ENCODE assay signal across 8 cellular contexts in genomic region chr7:135558337-135558767, GRCh38. TPM values are rescaled to one million over a fixed set of nuclear protein-coding genes. Genes with fewer than 3 reads are reported as not detected.
DNase-seq lines count a peak whose midpoint lies in the region; ATAC-seq, FAIRE-seq and TF ChIP-seq lines count a peak whose summit lies in the region.

No MANE protein-coding gene starts in this region.

- POLR2A ChIA-PET in GM12878 (lab: Charles Lee), result interaction anchor here (0.5 to 1.1 kb wide), 2 partner anchors 12 to 87 kb away, joined by 3 to 4 read pairs; no protein-coding TSS in a partner anchor

- H3K27ac ChIP-seq in GM12878 (ENCODE audit: control insufficient read depth, insufficient read depth), result peak overlapping the region; percentile 95
- H3K27ac ChIP-seq in iPS-18a (ENCODE audit: low read length), result peak overlapping the region; percentile 99
- H3K27ac ChIP-seq in small intestine (ENCODE audit: low read depth in 1 of 2, low read length in 1 of 2), result peak overlapping the region; percentile 45 to 91

- H3K27me3 ChIP-seq in GM12878 (replicated peaks in 1 of 2; ENCODE audit: control insufficient read depth in 2 of 2, insufficient read depth in 2 of 2, low read length in 1 of 2) (no peaks in the 10 kb centered on the region), iPS-18a (ENCODE audit: control insufficient read depth, insufficient read depth, low read length) (no peaks in the 10 kb centered on the region), small intestine (ENCODE audit: control insufficient read depth in 2 of 2, insufficient read depth in 2 of 2, low read length in 2 of 2) (no peaks in the 10 kb centered on the region)

- intact Hi-C loops in Right ventricle myocardium inferior (cut with DNase I) (loop anchor here (1.0 kb wide), 1 partner anchor 277 kb away; no protein-coding TSS in a partner anchor), cardiac septum (cut with DNase I) (loop anchor here (10.0 kb wide), 1 partner anchor 144 kb away; no protein-coding TSS in a partner anchor), GM12878 (cut with micrococcal nuclease; ENCODE audit: unreplicated experiment) (no loop called here)

- TF ChIP-seq EP300 in GM12878 (IDR thresholded peaks at IDR 0.05; ENCODE audit: borderline replicate concordance in 1 of 2, control insufficient read depth in 1 of 2, low read depth in 2 of 2, low read length in 2 of 2), result no peak

- H3K4me2 ChIP-seq in GM12878 (ENCODE audit: control insufficient read depth, insufficient read depth), result peak overlapping the region; percentile 61

- H4K20me1 ChIP-seq in GM12878 (ENCODE audit: control insufficient read depth, insufficient read depth), result no peaks in the 10 kb centered on the region

- DNase-seq in Right ventricle myocardium inferior (ENCODE audit: missing footprints), result peak; percentile 67
- no peak for DNase-seq in cardiac septum (ENCODE audit: low spot score)
- peak; percentile 78 for DNase-seq in NCI-H1694 treated with DMSO at 0.1 percent for 48 hours (lab: John Stamatoyannopoulos, UW)
- DNase-seq in T-helper 9 cell, result peak; percentile 43
- peak; percentile 62 for DNase-seq in GM12878 (ENCODE audit: low read depth, low spot score)
- DNase-seq in small intestine, result peak; percentile 56

- H3K9me3 ChIP-seq in GM12878 (replicated peaks; ENCODE audit: control insufficient read depth, insufficient read depth, low read length) (no peaks in the 10 kb centered on the region; the same call in 2 of the 3 replicates), iPS-18a (ENCODE audit: control insufficient read depth, low read depth, low read length) (no peaks in the 10 kb centered on the region), small intestine (ENCODE audit: control insufficient read depth, low read depth) (no peaks in the 10 kb centered on the region)

- H3K4me1 ChIP-seq in GM12878 (ENCODE audit: control insufficient read depth, insufficient read depth, low read length) (peaks cover 25% of the 10 kb centered on the region), iPS-18a (ENCODE audit: control insufficient read depth, low read depth, low read length) (peaks cover 11% of the 10 kb centered on the region), small intestine (ENCODE audit: control insufficient read depth in 2 of 2, insufficient read depth in 1 of 2, low read depth in 1 of 2, low read length in 1 of 2) (no peaks in the 10 kb centered on the region)

- H3K36me3 ChIP-seq in GM12878 (ENCODE audit: control insufficient read depth in 2 of 2, insufficient read depth in 2 of 2, low read length in 1 of 2) (no peaks in the 10 kb centered on the region), iPS-18a (ENCODE audit: control insufficient read depth, low read depth, low read length) (no peaks in the 10 kb centered on the region), small intestine (ENCODE audit: control insufficient read depth in 2 of 2, insufficient read depth in 2 of 2, low read length in 2 of 2) (no peaks in the 10 kb centered on the region)

- BruUV-seq in GM12878 (replicated peaks; lab: Mats Ljungman, UMichigan), result no TSS peak

- H3K9ac ChIP-seq in GM12878 (ENCODE audit: control insufficient read depth, insufficient read depth, low read length) (peak overlapping the region; percentile 98), iPS-18a (ENCODE audit: low read length) (peak overlapping the region; percentile 97)

- RAD21 ChIA-PET in GM12878 (lab: Charles Lee; ENCODE audit: unreplicated experiment), result no interaction called here

- in situ Hi-C loops in GM12878 (cut with MboI), result loop anchor here (5.0 to 10.0 kb wide), 2 partner anchors 46 to 564 kb away; partner anchors contain the start of gene CNOT4

- H3K4me3 ChIP-seq in GM12878 (peak overlapping the region; percentile 96), iPS-18a (ENCODE audit: low read length) (peak overlapping the region; percentile 92), small intestine (ENCODE audit: low read depth in 1 of 2, low read length in 2 of 2) (peak overlapping the region; percentile 66 to 68)

- H3K79me2 ChIP-seq in GM12878 (ENCODE audit: control insufficient read depth, insufficient read depth, low read length), result peaks cover 48% of the 10 kb centered on the region

- TF ChIP-seq RAD21 in GM12878 (IDR thresholded peaks at IDR 0.05; ENCODE audit: insufficient read depth, low read depth, low read length), result peak; percentile 64

- H2AFZ ChIP-seq in GM12878 (ENCODE audit: control insufficient read depth, low read depth, low read length), result peak overlapping the region; percentile 98

- FAIRE-seq in GM12878 (lab: Jason Lieb, UNC) (peak; percentile 78), small intestine (lab: Jason Lieb, UNC) (no peak)

- SMC1A ChIA-PET in GM12878 (lab: Charles Lee; ENCODE audit: uncharacterized antibody, unreplicated experiment), result interaction anchor here (1.0 kb wide), 1 partner anchor 35 kb away, joined by 3 read pairs; no protein-coding TSS in a partner anchor

- TF ChIP-seq POLR2A in GM12878 (IDR thresholded peaks at IDR 0.05; ENCODE audit: low read depth, low read length), result no peak

- CTCF ChIA-PET in GM12878 (lab: Yijun Ruan, JAX), result interaction anchor here (0.7 to 2.5 kb wide), 8 partner anchors 47 to 284 kb away, joined by 3 to 14 read pairs (median 5); no protein-coding TSS in a partner anchor

- ATAC-seq in Right ventricle myocardium inferior (peak; percentile 74), HG02943 (IDR thresholded peaks at IDR 0.05; ENCODE audit: low read depth, unreplicated experiment) (peak; percentile 61), GM12878 (peak; percentile 86)

- 1% methylated on average over 16 of the region's 16 CpGs for WGBS in GM12878 (ENCODE audit: insufficient coverage, insufficient replicate concordance, low lambda C conversion rate, missing lambda C conversion rate)
- WGBS in small intestine, 3 donors, result 0% methylated on average over 16 of the region's 16 CpGs

- TF ChIP-seq CTCF in GM12878 (IDR thresholded peaks at IDR 0.05 in 2 of 3, conservative IDR thresholded peaks at IDR 0.05 in 1 of 3; ENCODE audit: control insufficient read depth in 2 of 3, extremely low read depth in 1 of 3, insufficient read depth in 1 of 3, low read depth in 3 of 3, low read length in 3 of 3), result peak; percentile 62 to 73 (median 71); a peak in 5 of 6 replicates

TF ChIP-seq in GM12878, 131 proteins besides CTCF, POLR2A, EP300 and RAD21 (continues in another document):
- 0 out of 2 replicates have a peak, but pooled peaks have one; percentile 3 for TF ChIP-seq DPF2 (IDR thresholded peaks at IDR 0.05)
- TF ChIP-seq RB1 (IDR thresholded peaks at IDR 0.05; ENCODE audit: borderline replicate concordance), result 0 out of 2 replicates have a peak, but pooled peaks have one; percentile 20
- TF ChIP-seq RUNX3 (IDR thresholded peaks at IDR 0.05; ENCODE audit: low read length), result peak; percentile 29; the same call in 1 of the 2 replicates
- 0 out of 2 replicates have a peak, but pooled peaks have one; percentile 47 for TF ChIP-seq YY1 (IDR thresholded peaks at IDR 0.05; ENCODE audit: low read depth, low read length)
- TF ChIP-seq RFX5 (IDR thresholded peaks at IDR 0.05; ENCODE audit: low read depth, low read length), result no peak
- TF ChIP-seq STAT3 (IDR thresholded peaks at IDR 0.05; ENCODE audit: low read depth, low read length), result no peak
- no peak for TF ChIP-seq CEBPB (IDR thresholded peaks at IDR 0.05; ENCODE audit: borderline replicate concordance in 1 of 2, low read depth in 2 of 2, low read length in 2 of 2)
- TF ChIP-seq ATF7 (IDR thresholded peaks at IDR 0.05; ENCODE audit: low read depth), result peak; percentile 37; the same call in 1 of the 2 replicates
- TF ChIP-seq SMARCA5 (IDR thresholded peaks at IDR 0.05), result peak; percentile 28; the same call in 1 of the 2 replicates
- no peak for TF ChIP-seq KDM1A (IDR thresholded peaks at IDR 0.05; ENCODE audit: borderline replicate concordance)

RNA-seq across cellular contexts. Expression of gene NUP205, which starts 0.6 kb away (rescaled TPM):
- total RNA-seq in Right ventricle myocardium inferior (14.5 TPM), cardiac septum (15.7 TPM), GM12878 (2014; rRNA removed) (105 and 122 TPM in 2 replicates), GM12878 (2014; rRNA removed; fragmentation: Illumina TruSeq; extraction: Trizol) (96.1 and 97.3 TPM in 2 replicates), GM12878 (2021) (104 and 109 TPM in 2 replicates)
- 107 and 113 TPM in 2 replicates for total RNA-seq in GM12878 (2013; cell fraction: nucleolus; rRNA removed)
- polyA plus RNA-seq in GM12878 (2011; ENCODE audit: low read depth), result 44.3 TPM
- polyA plus RNA-seq in GM12878 (2011; rRNA removed) (110 and 118 TPM in 2 replicates), GM12878 (2014; fragmentation: Illumina TruSeq; extraction: Trizol) (88.4 and 97.2 TPM in 2 replicates), GM12878 (2014; fragmentation: Nextera tagmentation; extraction: Ambion mirVana) (10 to 100 TPM; 41.4 to 83.4 TPM), GM12878 (2014; rRNA removed) (80.8 and 81.1 TPM in 2 replicates), GM12878 (2016; fragmentation: Nextera tagmentation; extraction: Ambion mirVana) (10 to 100 TPM; 69.9 to 70.8 TPM), small intestine (10 to 100 TPM; 17.6 to 28.7 (median 22.6) TPM)
- polyA plus RNA-seq in GM12878 (2011; cell fraction: cytosol; rRNA removed), result 78.4 and 92.3 TPM in 2 replicates
- 94.0 and 94.7 TPM in 2 replicates for polyA plus RNA-seq in GM12878 (2011; cell fraction: nucleus; rRNA removed)
- polyA plus RNA-seq in GM12878 (2012), result 44.8 and 61.3 TPM in 2 replicates
- polyA minus RNA-seq in GM12878 (2011; rRNA and poly(A)+ RNA removed), result 147 and 155 TPM in 2 replicates
- polyA minus RNA-seq in GM12878 (2011; cell fraction: cytosol; rRNA and poly(A)+ RNA removed), result 51.6 TPM in 2 replicates
- 67.3 and 75.4 TPM in 2 replicates for polyA minus RNA-seq in GM12878 (2011; cell fraction: nucleus; rRNA and poly(A)+ RNA removed)

RNA-seq across cellular contexts. Expression of gene CNOT4, which starts 48.5 kb away (rescaled TPM):
- 26.6 TPM for total RNA-seq in Right ventricle myocardium inferior
- total RNA-seq in cardiac septum, result 26.5 TPM
- total RNA-seq in GM12878 (2013; cell fraction: nucleolus; rRNA removed), result 67.0 and 68.1 TPM in 2 replicates
- 12.9 and 13.0 TPM in 2 replicates for total RNA-seq in GM12878 (2014; rRNA removed)
- total RNA-seq in GM12878 (2014; rRNA removed; fragmentation: Illumina TruSeq; extraction: Trizol), result 11.6 and 12.7 TPM in 2 replicates
- total RNA-seq in GM12878 (2021), result 19.6 and 20.3 TPM in 2 replicates
- polyA plus RNA-seq in GM12878 (2011; ENCODE audit: low read depth), result 3.9 TPM
- 13.3 and 16.3 TPM in 2 replicates for polyA plus RNA-seq in GM12878 (2011; rRNA removed)
- 10.6 and 11.2 TPM in 2 replicates for polyA plus RNA-seq in GM12878 (2011; cell fraction: cytosol; rRNA removed)
- polyA plus RNA-seq in GM12878 (2011; cell fraction: nucleus; rRNA removed), result 17.3 and 19.8 TPM in 2 replicates
- polyA plus RNA-seq in GM12878 (2012), result 6.8 and 10.1 TPM in 2 replicates
- 16.9 and 19.6 TPM in 2 replicates for polyA plus RNA-seq in GM12878 (2014; fragmentation: Illumina TruSeq; extraction: Trizol)
- 10 to 100 TPM; 11.3 to 29.6 TPM for polyA plus RNA-seq in GM12878 (2014; fragmentation: Nextera tagmentation; extraction: Ambion mirVana)
- 9.4 and 9.6 TPM in 2 replicates for polyA plus RNA-seq in GM12878 (2014; rRNA removed)
- polyA plus RNA-seq in GM12878 (2016; fragmentation: Nextera tagmentation; extraction: Ambion mirVana), result 10 to 100 TPM; 17.5 to 17.8 TPM
- polyA minus RNA-seq in GM12878 (2011; rRNA and poly(A)+ RNA removed), result 28.6 and 32.0 TPM in 2 replicates
- polyA minus RNA-seq in GM12878 (2011; cell fraction: cytosol; rRNA and poly(A)+ RNA removed), result 5.5 and 8.0 TPM in 2 replicates
- polyA minus RNA-seq in GM12878 (2011; cell fraction: nucleus; rRNA and poly(A)+ RNA removed), result 41.1 and 55.2 TPM in 2 replicates
- 1 to 10 TPM; 5.1 to 6.3 (median 6.0) TPM for polyA plus RNA-seq in small intestine
